In the genomic region with DNA sequence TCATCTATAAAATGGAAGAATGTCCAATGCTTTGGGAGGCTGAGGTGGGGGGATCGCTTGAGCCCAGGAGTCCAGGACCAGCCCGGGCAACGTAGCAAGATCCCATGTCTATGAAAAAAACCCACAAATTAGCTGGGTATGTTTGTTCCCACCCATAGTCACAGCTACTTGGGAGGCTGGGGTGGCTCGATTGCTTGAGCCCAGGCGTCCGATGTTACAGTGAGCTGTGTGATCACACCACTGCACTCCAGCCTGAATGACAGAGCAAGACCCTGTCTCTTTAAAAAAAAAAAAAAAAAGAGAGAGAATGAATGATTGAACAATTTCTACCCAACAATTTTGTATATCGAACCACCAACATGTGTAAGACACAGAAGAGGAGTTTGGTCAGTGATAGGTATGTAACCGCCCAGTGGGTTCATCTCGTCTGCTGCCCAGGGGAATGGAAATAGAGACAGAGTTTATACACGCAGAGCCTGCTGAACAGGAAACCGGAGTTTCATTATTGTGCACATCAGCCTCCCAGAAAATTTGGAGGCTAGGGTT, we compare ENCODE assay signal across 9 cellular contexts. TPM values are rescaled to one million over a fixed set of nuclear protein-coding genes. Genes with fewer than 3 reads are reported as not detected.
DNase-seq lines count a peak whose midpoint lies in the region; TF ChIP-seq lines count a peak whose summit lies in the region.
"Had no signal": no experiment of that assay in that cellular context is flagged by ENCODE, and none has a peak within 500 bp of the region (broad histone marks: within the 10 kb centered on the region; RNA-seq: fewer than 3 reads in every experiment).

No MANE protein-coding gene starts in this region.

- no peaks in the 10 kb centered on the region for H3K36me3 ChIP-seq in liver (ENCODE audit: control insufficient read depth in 4 of 4, insufficient read depth in 3 of 4, low read depth in 1 of 4, low read length in 3 of 4)
- no peaks in the 10 kb centered on the region for H3K36me3 ChIP-seq in stomach

- peak overlapping the region; percentile 85 to 87 for H3K27ac ChIP-seq in liver (ENCODE audit: low read depth in 1 of 2, low read length in 2 of 2)
- H3K27ac ChIP-seq in stomach, result peak overlapping the region; percentile 82 to 88 (median 85)

- no peaks in the 10 kb centered on the region for H3K9me3 Mint-ChIP-seq in activated CD4-positive, alpha-beta T cell treated with anti-CD3 and anti-CD28 coated beads, Interleukin-2, amount 10 ng/mL, durations not matched to agents 24 days and 14 days
- H3K9me3 Mint-ChIP-seq in activated T-helper 2 cell treated with anti-CD3 and anti-CD28 coated beads, Interferon-gamma antibody, Interleukin-2, Interleukin-4, amounts not matched to agents 10 μg/mL and 5 μg/mL and 100 μg/mL, durations not matched to agents 14 hours and 24 hours and 36 hours, result peaks cover 5% of the 10 kb centered on the region

- H3K4me3 ChIP-seq in liver (ENCODE audit: low read depth in 1 of 3, low read length in 3 of 3) (peak overlapping the region; percentile 2 to 30 (median 17)), stomach (peak overlapping the region in 3 of 4 donors; percentile 10 to 22 (median 10))

- intact Hi-C loops in activated CD4-positive, alpha-beta T cell treated with anti-CD3 and anti-CD28 coated beads, Interleukin-2, amount 10 ng/mL, durations not matched to agents 24 days and 14 days (cut with micrococcal nuclease), result loop anchor here (1.0 kb wide), 4 partner anchors 26 to 43 kb away; partner anchors contain the start of gene ERGIC1
- intact Hi-C loops in activated T-helper 2 cell treated with anti-CD3 and anti-CD28 coated beads, Interferon-gamma antibody, Interleukin-2, Interleukin-4, amounts not matched to agents 10 μg/mL and 5 μg/mL and 100 μg/mL, durations not matched to agents 14 hours and 24 hours and 36 hours (cut with micrococcal nuclease), result loop anchor here (1.0 kb wide), 4 partner anchors 26 to 43 kb away; partner anchors contain the start of gene ERGIC1
- intact Hi-C loops in stomach (cut with DNase I; ENCODE audit: low total_unique reads), result no loop called here

- H3K4me3 Mint-ChIP-seq in activated CD4-positive, alpha-beta T cell treated with anti-CD3 and anti-CD28 coated beads, Interleukin-2, amount 10 ng/mL, durations not matched to agents 24 days and 14 days, result peak overlapping the region; percentile 69
- peak overlapping the region; percentile 58 for H3K4me3 Mint-ChIP-seq in activated T-helper 2 cell treated with anti-CD3 and anti-CD28 coated beads, Interferon-gamma antibody, Interleukin-2, Interleukin-4, amounts not matched to agents 10 μg/mL and 5 μg/mL and 100 μg/mL, durations not matched to agents 14 hours and 24 hours and 36 hours (ENCODE audit: low read depth)

- TF ChIP-seq CTCF in liver (IDR thresholded peaks at IDR 0.05; ENCODE audit: low read depth, low read length, missing input control), result no peak
- TF ChIP-seq CTCF in stomach (IDR thresholded peaks at IDR 0.05), result no peak

- peak overlapping the region; percentile 67 to 96 for H3K9ac ChIP-seq in liver (ENCODE audit: low read depth in 1 of 2, low read length in 2 of 2)

- peak overlapping the region; percentile 80 for H3K27ac Mint-ChIP-seq in activated CD4-positive, alpha-beta T cell treated with anti-CD3 and anti-CD28 coated beads, Interleukin-2, amount 10 ng/mL, durations not matched to agents 24 days and 14 days
- H3K27ac Mint-ChIP-seq in activated T-helper 2 cell treated with anti-CD3 and anti-CD28 coated beads, Interferon-gamma antibody, Interleukin-2, Interleukin-4, amounts not matched to agents 10 μg/mL and 5 μg/mL and 100 μg/mL, durations not matched to agents 14 hours and 24 hours and 36 hours, result peak overlapping the region; percentile 91

- TF ChIP-seq RAD21 in liver (IDR thresholded peaks at IDR 0.05), result no peak

- no peaks in the 10 kb centered on the region for H3K36me3 Mint-ChIP-seq in activated CD4-positive, alpha-beta T cell treated with anti-CD3 and anti-CD28 coated beads, Interleukin-2, amount 10 ng/mL, durations not matched to agents 24 days and 14 days (ENCODE audit: low read depth)
- H3K36me3 Mint-ChIP-seq in activated T-helper 2 cell treated with anti-CD3 and anti-CD28 coated beads, Interferon-gamma antibody, Interleukin-2, Interleukin-4, amounts not matched to agents 10 μg/mL and 5 μg/mL and 100 μg/mL, durations not matched to agents 14 hours and 24 hours and 36 hours (ENCODE audit: low read depth), result no peaks in the 10 kb centered on the region

- no peak for DNase-seq in activated CD4-positive, alpha-beta T cell treated with anti-CD3 and anti-CD28 coated beads, Interleukin-2, amount 10 ng/mL, durations not matched to agents 24 days and 14 days
- no peak for DNase-seq in activated CD4-positive, alpha-beta T cell treated with anti-CD3 and anti-CD28 coated beads, Interleukin-2, amount 50 U/mL, for 48 hours
- no peak for DNase-seq in activated T-helper 2 cell treated with anti-CD3 and anti-CD28 coated beads, Interferon-gamma antibody, Interleukin-2, Interleukin-4, amounts not matched to agents 10 μg/mL and 5 μg/mL and 100 μg/mL, durations not matched to agents 14 hours and 24 hours and 36 hours (ENCODE audit: low spot score)
- DNase-seq in stomach (no peak), NOMO-1 treated with dmso at 0.1 percent for 144 hours (lab: John Stamatoyannopoulos, UW; ENCODE audit: unreplicated experiment) (no peak), GM03348 (ENCODE audit: low spot score) (no peak)
- no peak for DNase-seq in stimulated activated CD4-positive, alpha-beta T cell treated with anti-CD3 and anti-CD28 coated beads, Interleukin-4, amount 100 ng/mL, for 1 hour
- DNase-seq: NCI-H187 treated with DMSO at 0.1 percent for 48 hours had no signal

- TF ChIP-seq POLR2A in stomach (IDR thresholded peaks at IDR 0.05), result no peak

- H3K4me1 ChIP-seq in liver (ENCODE audit: control insufficient read depth in 4 of 4, insufficient read depth in 4 of 4, low read length in 3 of 4) (peaks cover 0 to 7% (median 1%) of the 10 kb centered on the region in 4 donors), stomach (peaks cover 3 to 12% (median 7%) of the 10 kb centered on the region in 4 donors)

- WGBS in liver, result 89% methylated on average over 11 of the region's 11 CpGs
- WGBS in stomach, 5 donors, result 86 to 91% (median 88%) methylated on average over 11 of the region's 11 CpGs

- no peak for TF ChIP-seq EP300 in stomach (IDR thresholded peaks at IDR 0.05)

- H3K27me3 Mint-ChIP-seq in activated CD4-positive, alpha-beta T cell treated with anti-CD3 and anti-CD28 coated beads, Interleukin-2, amount 10 ng/mL, durations not matched to agents 24 days and 14 days, result no peaks in the 10 kb centered on the region
- H3K27me3 Mint-ChIP-seq in activated T-helper 2 cell treated with anti-CD3 and anti-CD28 coated beads, Interferon-gamma antibody, Interleukin-2, Interleukin-4, amounts not matched to agents 10 μg/mL and 5 μg/mL and 100 μg/mL, durations not matched to agents 14 hours and 24 hours and 36 hours (ENCODE audit: low read depth), result no peaks in the 10 kb centered on the region

- H3K4me1 Mint-ChIP-seq in activated CD4-positive, alpha-beta T cell treated with anti-CD3 and anti-CD28 coated beads, Interleukin-2, amount 10 ng/mL, durations not matched to agents 24 days and 14 days, result peaks cover 14% of the 10 kb centered on the region
- peaks cover 14% of the 10 kb centered on the region for H3K4me1 Mint-ChIP-seq in activated T-helper 2 cell treated with anti-CD3 and anti-CD28 coated beads, Interferon-gamma antibody, Interleukin-2, Interleukin-4, amounts not matched to agents 10 μg/mL and 5 μg/mL and 100 μg/mL, durations not matched to agents 14 hours and 24 hours and 36 hours (ENCODE audit: low read depth)

- H3K27me3 ChIP-seq in liver (ENCODE audit: control insufficient read depth in 4 of 4, insufficient read depth in 4 of 4, low read length in 3 of 4) (no peaks in the 10 kb centered on the region), stomach (no peaks in the 10 kb centered on the region)

- H3K9me3 ChIP-seq in liver (ENCODE audit: control insufficient read depth in 4 of 4, low read length in 3 of 4) (peaks cover 0 to 2% (median 0%) of the 10 kb centered on the region in 4 donors), stomach (peaks cover 0 to 6% (median 3%) of the 10 kb centered on the region in 4 donors)

TF ChIP-seq in liver, 16 proteins besides CTCF, POLR2A, EP300 and RAD21 (continues in another document):
- TF ChIP-seq SP1 (IDR thresholded peaks at IDR 0.05), result no peak

RNA-seq across cellular contexts. Expression of gene ERGIC1, which starts 26.2 kb away (rescaled TPM):
- 47.1 and 47.3 TPM in 2 replicates for total RNA-seq in activated CD4-positive, alpha-beta T cell treated with anti-CD3 and anti-CD28 coated beads, Interleukin-2, amount 10 ng/mL, durations not matched to agents 24 days and 14 days
- total RNA-seq in activated T-helper 2 cell treated with anti-CD3 and anti-CD28 coated beads, Interferon-gamma antibody, Interleukin-2, Interleukin-4, amounts not matched to agents 10 μg/mL and 5 μg/mL and 100 μg/mL, durations not matched to agents 14 hours and 24 hours and 36 hours, result 53.1 and 54.8 TPM in 2 replicates
- 100 to 1,000 TPM in 1 of 2 donors, 10 to 100 TPM in 1; 45.4 to 149 TPM for total RNA-seq in liver
- polyA plus RNA-seq in liver, result 100 to 1,000 TPM in 1 of 2 donors, 10 to 100 TPM in 1; 53.1 to 155 TPM
- total RNA-seq in stomach, result 100 to 1,000 TPM in 4 of 5 donors, 10 to 100 TPM in 1; 98.8 to 293 (median 137) TPM
- polyA plus RNA-seq in stomach, result 10 to 100 TPM; 54.5 to 95.3 (median 83.7) TPM

RNA-seq across cellular contexts. Expression of gene DUSP1, which starts 36.8 kb away (rescaled TPM):
- 10.2 and 10.6 TPM in 2 replicates for total RNA-seq in activated CD4-positive, alpha-beta T cell treated with anti-CD3 and anti-CD28 coated beads, Interleukin-2, amount 10 ng/mL, durations not matched to agents 24 days and 14 days
- total RNA-seq in activated T-helper 2 cell treated with anti-CD3 and anti-CD28 coated beads, Interferon-gamma antibody, Interleukin-2, Interleukin-4, amounts not matched to agents 10 μg/mL and 5 μg/mL and 100 μg/mL, durations not matched to agents 14 hours and 24 hours and 36 hours, result 8.9 and 9.7 TPM in 2 replicates
- 10 to 100 TPM; 53.2 to 95.0 TPM for total RNA-seq in liver
- polyA plus RNA-seq in liver, result 100 to 1,000 TPM; 124 to 237 TPM
- 100 to 1,000 TPM; 167 to 690 (median 553) TPM for total RNA-seq in stomach
- polyA plus RNA-seq in stomach, result 100 to 1,000 TPM in 1 of 3 donors, 10 to 100 TPM in 2; 76.4 to 136 (median 81.9) TPM
